10 cellular contexts compared by ENCODE assay signal in the genomic region with DNA sequence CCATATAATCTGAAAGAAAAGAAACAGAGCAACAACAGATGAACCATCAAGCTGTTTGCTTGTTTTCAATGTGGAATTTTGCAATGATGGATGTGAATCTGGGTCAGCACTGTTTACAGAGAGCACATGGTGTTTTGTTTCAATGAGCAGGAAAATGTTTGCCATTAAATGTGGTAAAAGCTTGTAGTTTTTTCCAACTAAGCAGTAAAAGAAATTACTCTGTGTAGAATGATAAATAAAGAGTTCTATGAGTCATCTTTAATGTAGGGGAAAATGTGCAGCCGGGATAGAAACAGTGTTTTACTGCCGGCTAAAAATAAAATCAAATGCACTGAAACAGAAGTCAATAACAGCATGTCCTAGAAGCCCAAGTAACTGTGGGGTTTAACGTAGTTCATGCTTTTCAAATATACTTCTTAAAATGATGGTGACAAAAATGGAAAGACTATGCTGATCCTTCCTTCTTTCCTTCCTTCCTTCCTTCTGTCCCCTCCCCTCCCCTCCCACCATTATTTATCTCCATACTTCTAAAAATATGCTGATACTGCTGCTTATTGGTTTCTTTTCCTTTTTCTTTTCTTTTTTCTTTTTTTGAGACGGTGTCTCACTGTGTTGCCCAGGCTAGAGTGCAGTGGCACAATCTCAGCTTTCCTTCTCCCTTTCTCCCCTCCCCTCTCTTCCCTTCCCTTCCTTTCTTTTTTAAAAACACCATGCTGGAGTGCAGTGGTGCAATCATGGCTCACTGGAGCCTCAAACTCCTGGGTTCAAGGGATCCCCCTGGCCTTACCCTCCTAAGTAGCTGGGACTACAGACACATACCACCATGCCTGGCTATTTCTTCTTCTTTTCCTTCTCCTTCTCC. TPM values are rescaled to one million over a fixed set of nuclear protein-coding genes. Genes with fewer than 3 reads are reported as not detected.
DNase-seq lines count a peak whose midpoint lies in the region; ATAC-seq, FAIRE-seq and TF ChIP-seq lines count a peak whose summit lies in the region.
"Had no signal": no experiment of that assay in that cellular context is flagged by ENCODE, and none has a peak within 500 bp of the region (broad histone marks: within the 10 kb centered on the region; RNA-seq: fewer than 3 reads in every experiment).

No MANE protein-coding gene starts in this region.

- peak; percentile 20 for DNase-seq in HTR-8/SVneo (ENCODE audit: insufficient read length, low spot score)
- no peak for DNase-seq in left ventricle myocardium superior
- DNase-seq in superior temporal gyrus (ENCODE audit: extremely low spot score) = peak; percentile 81
- no peak for DNase-seq in mucosa of gallbladder (ENCODE audit: low spot score)
- DNase-seq in stimulated activated CD4-positive, alpha-beta T cell treated with anti-CD3 and anti-CD28 coated beads, Interleukin-12 subunit alpha, Interleukin-12 subunit beta, amount 100 ng/mL, for 4 hours = no peak

- FAIRE-seq in HTR-8/SVneo (lab: Jason Lieb, UNC) = no peak
- FAIRE-seq: H54 had no signal

- ATAC-seq in left ventricle myocardium superior = peak; percentile 56
- no peak for ATAC-seq in GM18867 (IDR thresholded peaks at IDR 0.05; ENCODE audit: unreplicated experiment)
- ATAC-seq in HG03196 (IDR thresholded peaks at IDR 0.05; ENCODE audit: unreplicated experiment) = no peak

- intact Hi-C loops in left ventricle myocardium superior (cut with micrococcal nuclease) = no loop called here

- H3K27ac ChIP-seq in VCaP = peak overlapping the region; percentile 92

- TF ChIP-seq CTCF in VCaP (conservative IDR thresholded peaks at IDR 0.05) = no peak

RNA-seq across cellular contexts. Expression of a gene that starts 6.3 kb away (rescaled TPM):
- total RNA-seq in left ventricle myocardium superior (65.0 TPM), mucosa of gallbladder (54.3 TPM)

RNA-seq across cellular contexts. Expression of a gene that starts 41.4 kb away (rescaled TPM):
- 17.6 TPM for total RNA-seq in left ventricle myocardium superior
- total RNA-seq in mucosa of gallbladder = 24.9 TPM

RNA-seq across cellular contexts. Expression of a gene that starts 41.5 kb away (rescaled TPM):
- total RNA-seq in left ventricle myocardium superior (23.8 TPM), mucosa of gallbladder (0.78 TPM)
- total RNA-seq: T-helper 2 cell treated with Interferon-gamma antibody and Interleukin-4, amounts not matched to agents 100 ng/mL and 5 ng/mL, for 36 hours had no signal

Comparison
In these comparisons a context has a peak if more than half of its experiments do, and no peak if none do; other contexts are left out.
1. DNase-seq: peak in HTR-8/SVneo (single experiment) and superior temporal gyrus (single experiment); none in left ventricle myocardium superior (single experiment), mucosa of gallbladder (single experiment) and stimulated activated CD4-positive, alpha-beta T cell treated with anti-CD3 and anti-CD28 coated beads, Interleukin-12 subunit alpha, Interleukin-12 subunit beta, amount 100 ng/mL, for 4 hours (single experiment).
2. RNA of a gene that starts 41.5 kb away (total RNA-seq): 23.8 TPM in left ventricle myocardium superior (single experiment); 0.78 TPM in mucosa of gallbladder (single experiment); every median in the first group is over 10 times any median in the second.